Comparison of ENCODE assay signal across 8 cellular contexts in the genomic region with DNA sequence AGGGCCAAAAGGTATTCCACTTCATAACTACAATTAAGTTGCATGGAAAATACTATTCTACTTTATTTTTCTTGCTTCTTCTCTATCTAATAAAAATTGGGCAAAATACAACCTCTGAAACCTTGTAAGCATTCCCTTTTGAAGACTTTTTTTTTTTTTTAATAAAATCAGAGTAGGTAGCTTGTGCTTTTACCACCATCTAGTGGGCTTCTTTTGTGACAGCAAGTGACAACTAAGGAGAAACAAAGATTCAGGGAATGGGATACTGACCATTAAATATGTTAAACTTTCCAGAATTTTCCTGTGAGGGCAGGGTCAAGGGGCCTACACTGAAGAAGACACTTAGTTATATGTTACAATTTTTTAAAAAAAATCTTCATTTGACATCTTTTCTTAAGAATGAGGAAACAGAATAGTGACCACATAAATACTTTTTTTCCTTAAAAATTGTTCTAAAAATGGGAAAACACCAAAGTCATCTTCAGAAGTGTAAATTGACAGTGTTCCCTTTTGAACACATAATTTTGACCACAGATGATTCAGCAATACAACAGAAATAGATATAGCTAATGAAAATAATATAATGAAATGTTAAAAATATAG.
A peak's percentile ranks its signal among the peaks of the same experiment; 100 is the strongest.
DNase-seq lines count a peak whose midpoint lies in the region; ATAC-seq lines count a peak whose summit lies in the region.

No MANE protein-coding gene starts in this region.

- DNase-seq in GM04504 (ENCODE audit: low read depth) (peak; percentile 12), NCI-H1417 (lab: John Stamatoyannopoulos, UW) (peak in 2 of 3 experiments; percentile 27 to 81), amniotic stem cell (lab: John Stamatoyannopoulos, UW) (peak; percentile 6), left lobe of liver (ENCODE audit: low spot score) (no peak), HuH-7.5 (ENCODE audit: low spot score) (no peak)

- peak; percentile 48 for ATAC-seq in left lobe of liver
- ATAC-seq in HG03039 (IDR thresholded peaks at IDR 0.05; ENCODE audit: unreplicated experiment), result no peak
- no peak for ATAC-seq in GM21423 (IDR thresholded peaks at IDR 0.05; ENCODE audit: unreplicated experiment)
- no peak for ATAC-seq in HG03139 (IDR thresholded peaks at IDR 0.05; ENCODE audit: unreplicated experiment)

Comparison
In these comparisons a context has a peak if more than half of its experiments do, and no peak if none do; other contexts are left out.
1. DNase-seq: peak in GM04504 (single experiment), NCI-H1417 (2 of 3) and amniotic stem cell (single experiment); none in left lobe of liver (single experiment) and HuH-7.5 (single experiment).